35 cellular contexts compared by ENCODE assay signal in genomic region chr5:175082346-175082745, GRCh38.
DNase-seq lines count a peak whose midpoint lies in the region; ATAC-seq, FAIRE-seq and TF ChIP-seq lines count a peak whose summit lies in the region.
"Had no signal": no experiment of that assay in that cellular context is flagged by ENCODE, and none has a peak within 500 bp of the region (broad histone marks: within the 10 kb centered on the region; RNA-seq: fewer than 3 reads in every experiment).

No MANE protein-coding gene starts in this region.

- no peaks in the 10 kb centered on the region for H3K36me3 ChIP-seq in IMR-90 (ENCODE audit: control insufficient read depth, insufficient read depth, low read length)
- H3K36me3 ChIP-seq in SK-N-MC (ENCODE audit: insufficient read depth, low read length) = no peaks in the 10 kb centered on the region
- H3K36me3 ChIP-seq in pancreas = no peaks in the 10 kb centered on the region
- no peaks in the 10 kb centered on the region for H3K36me3 ChIP-seq in testis (ENCODE audit: low read depth, missing control alignments)
- no peaks in the 10 kb centered on the region for H3K36me3 ChIP-seq in sigmoid colon
- H3K36me3 ChIP-seq: BE2C; BLaER1; BLaER1 treated with 17β-estradiol and CSF1 and Interleukin-3, amounts not matched to agents 10 nM and 100 nM had no signal

- no peak overlapping the region for H4K91ac ChIP-seq in IMR-90 (ENCODE audit: insufficient read depth, low read depth, low read length)

- no peak for DNase-seq in IMR-90
- DNase-seq in SK-N-MC (ENCODE audit: low read depth, low spot score) = no peak
- no peak for DNase-seq in left lobe of liver (ENCODE audit: low spot score)
- no peak for DNase-seq in pancreas
- DNase-seq in testis = no peak
- DNase-seq in NCI-H1105 treated with DMSO at 0.1 percent for 48 hours (lab: John Stamatoyannopoulos, UW) = no peak
- DNase-seq in sigmoid colon = no peak
- DNase-seq: 8988T; ACHN; AML-193; BE2C; C1 segment of cervical spinal cord; Caco-2; Calu3; CD4-positive, alpha-beta memory T cell; CD4-positive, alpha-beta T cell; CD4-positive, CD25-positive, alpha-beta regulatory T cell; CD8-positive, alpha-beta memory T cell; CD8-positive, alpha-beta T cell; COR-L47; DMS 273 treated with DMSO at 0.1 percent for 48 hours; DMS153; DMS53; DMS79; DMS79 treated with DMSO at 0.1 percent for 48 hours; DND-41; EL had no signal

- no peak overlapping the region for H2BK120ac ChIP-seq in IMR-90 (ENCODE audit: low read depth, low read length)

- H3K4me3 ChIP-seq in IMR-90 (ENCODE audit: insufficient read depth, low read depth, low read length) (no peak overlapping the region), SK-N-MC (peak overlapping the region; percentile 29; the same call in 1 of the 2 replicates), pancreas (no peak overlapping the region), testis (no peak overlapping the region), sigmoid colon (no peak overlapping the region)
- H3K4me3 ChIP-seq: A549; BLaER1; BLaER1 treated with 17β-estradiol and CSF1 and Interleukin-3, amounts not matched to agents 10 nM and 100 nM had no signal

- H3K4ac ChIP-seq in IMR-90 (ENCODE audit: low read depth, low read length) = no peak overlapping the region

- no peak for TF ChIP-seq RAD21 in IMR-90 (IDR thresholded peaks at IDR 0.05; ENCODE audit: low read length)

- POLR2A ChIA-PET in IMR-90 (lab: Charles Lee; ENCODE audit: unreplicated experiment) = no interaction called here

- intact Hi-C loops in IMR-90 (cut with micrococcal nuclease) (no loop called here), pancreas (cut with DNase I) (no loop called here), testis (cut with DNase I; ENCODE audit: low total_unique reads) (no loop called here), sigmoid colon (cut with DNase I) (no loop called here)

- H3K79me1 ChIP-seq in IMR-90 (ENCODE audit: low read depth in 1 of 2, low read length in 2 of 2) = no peaks in the 10 kb centered on the region

- no peak overlapping the region for H4K8ac ChIP-seq in IMR-90 (ENCODE audit: low read depth in 2 of 2, low read length in 2 of 2)

- H3K56ac ChIP-seq in IMR-90 (ENCODE audit: extremely low read depth, insufficient read depth, low read length) = no peak overlapping the region

- peak overlapping the region; percentile 74; the same call in 1 of the 2 replicates for H3K18ac ChIP-seq in IMR-90 (ENCODE audit: low read depth, low read length)

- no peak overlapping the region for H2AFZ ChIP-seq in IMR-90 (replicated peaks; ENCODE audit: low read length, poor library complexity)

- in situ Hi-C loops in IMR-90 (cut with MboI; ENCODE audit: low sequenced_read_pairs) = no loop called here

- H2AK5ac ChIP-seq in IMR-90 (ENCODE audit: low read depth, low read length) = no peak overlapping the region

- H3K9me3 ChIP-seq in IMR-90 (ENCODE audit: control insufficient read depth, insufficient read depth, low read length) = peaks cover 6% of the 10 kb centered on the region; the same call in 1 of the 2 replicates
- no peaks in the 10 kb centered on the region for H3K9me3 ChIP-seq in SK-N-MC (ENCODE audit: low read depth, low read length)
- no peaks in the 10 kb centered on the region for H3K9me3 ChIP-seq in pancreas
- H3K9me3 ChIP-seq in testis = no peaks in the 10 kb centered on the region
- no peaks in the 10 kb centered on the region for H3K9me3 ChIP-seq in sigmoid colon
- H3K9me3 ChIP-seq: A549; BE2C; BLaER1; BLaER1 treated with 17β-estradiol and CSF1 and Interleukin-3, amounts not matched to agents 10 nM and 100 nM; Caco-2 had no signal

- FAIRE-seq in pancreas (lab: Jason Lieb, UNC) = no peak
- FAIRE-seq: A204.1, D721Med had no signal

- H4K5ac ChIP-seq in IMR-90 (ENCODE audit: low read depth, low read length) = no peak overlapping the region

- no peaks in the 10 kb centered on the region for H3K4me1 ChIP-seq in IMR-90 (ENCODE audit: control insufficient read depth, insufficient read depth, low read length)
- peaks cover 0 to 13% (median 4%) of the 10 kb centered on the region in 3 donors for H3K4me1 ChIP-seq in pancreas
- H3K4me1 ChIP-seq in testis = no peaks in the 10 kb centered on the region
- no peaks in the 10 kb centered on the region for H3K4me1 ChIP-seq in sigmoid colon
- H3K4me1 ChIP-seq: BE2C; BLaER1; BLaER1 treated with 17β-estradiol and CSF1 and Interleukin-3, amounts not matched to agents 10 nM and 100 nM; Caco-2 had no signal

- no peak overlapping the region for H3K14ac ChIP-seq in IMR-90 (replicated peaks; ENCODE audit: low read depth, low read length)

- WGBS in IMR-90 (ENCODE audit: extremely low coverage in 2 of 2, insufficient read length in 1 of 2), 2 experiments = no CpG with 5 or more reads among the region's 1 CpG
- 13 to 28% methylated on average over 1 of the region's 1 CpG for WGBS in pancreas, 2 donors
- WGBS in testis, 2 donors = 76 to 91% methylated on average over 1 of the region's 1 CpG
- 56 to 67% methylated on average over 1 of the region's 1 CpG for WGBS in sigmoid colon, 2 donors

- no peak overlapping the region for H3K4me2 ChIP-seq in IMR-90 (ENCODE audit: low read depth, low read length)
- H3K4me2 ChIP-seq: A549; BLaER1; BLaER1 treated with 17β-estradiol and CSF1 and Interleukin-3, amounts not matched to agents 10 nM and 100 nM had no signal

- H2BK15ac ChIP-seq in IMR-90 (ENCODE audit: low read depth, low read length) = no peak overlapping the region

- dilution Hi-C loops in IMR-90 (cut with HindIII; ENCODE audit: low sequenced_read_pairs, unreplicated experiment) = no loop called here

- TF ChIP-seq EP300 in sigmoid colon (IDR thresholded peaks at IDR 0.05) = no peak

- H2BK5ac ChIP-seq in IMR-90 (ENCODE audit: low read depth, low read length, poor library complexity, severe bottlenecking) = no peak overlapping the region

- CTCF ChIA-PET in IMR-90 (lab: Yijun Ruan, JAX) = interaction anchor here (0.9 kb wide), 1 partner anchor 23 kb away, joined by 3 read pairs; no protein-coding TSS in a partner anchor

- ATAC-seq in IMR-90 (ENCODE audit: low read depth) (no peak), left lobe of liver (peak; percentile 43), pancreas (peak; percentile 38 to 86 (median 58)), GM21528 (IDR thresholded peaks at IDR 0.05; ENCODE audit: low FRiP score, unreplicated experiment) (no peak)
- ATAC-seq: A549; CD8-positive, alpha-beta T cell had no signal

- H3K9me1 ChIP-seq in IMR-90 (ENCODE audit: insufficient read depth, low read length) = no peaks in the 10 kb centered on the region

- H3K23ac ChIP-seq in IMR-90 (ENCODE audit: low read depth, low read length) = no peak overlapping the region

- H3K27me3 ChIP-seq in IMR-90 (ENCODE audit: control insufficient read depth, insufficient read depth, low read length) = no peaks in the 10 kb centered on the region
- H3K27me3 ChIP-seq in pancreas = no peaks in the 10 kb centered on the region
- no peaks in the 10 kb centered on the region for H3K27me3 ChIP-seq in testis
- H3K27me3 ChIP-seq in sigmoid colon = no peaks in the 10 kb centered on the region
- H3K27me3 ChIP-seq: BE2C; BLaER1; BLaER1 treated with 17β-estradiol and CSF1 and Interleukin-3, amounts not matched to agents 10 nM and 100 nM had no signal

- no TSS peak for BruUV-seq in IMR-90 (replicated peaks; lab: Mats Ljungman, UMichigan)

- H3K27ac ChIP-seq in IMR-90 (ENCODE audit: insufficient read depth, low read length) (no peak overlapping the region), SK-N-MC (peak overlapping the region; percentile 81), pancreas (peak overlapping the region in 2 of 4 donors; percentile 6 to 28), testis (no peak overlapping the region), sigmoid colon (no peak overlapping the region)
- H3K27ac ChIP-seq: 22Rv1; A549; BLaER1; BLaER1 treated with 17β-estradiol and CSF1 and Interleukin-3, amounts not matched to agents 10 nM and 100 nM; C4-2B had no signal

- H2BK20ac ChIP-seq in IMR-90 (ENCODE audit: low read depth, low read length) = no peak overlapping the region

- TF ChIP-seq POLR2A in IMR-90 (IDR thresholded peaks at IDR 0.05; ENCODE audit: low read depth, low read length) (no peak), testis (IDR thresholded peaks at IDR 0.05) (no peak), sigmoid colon (IDR thresholded peaks at IDR 0.05) (no peak)

- H4K20me1 ChIP-seq in IMR-90 (ENCODE audit: insufficient read depth, low read length) = no peaks in the 10 kb centered on the region
- H4K20me1 ChIP-seq: BLaER1; BLaER1 treated with 17β-estradiol and CSF1 and Interleukin-3, amounts not matched to agents 10 nM and 100 nM had no signal

- H2AK9ac ChIP-seq in IMR-90 (replicated peaks; ENCODE audit: low read depth, low read length, poor library complexity) = no peak overlapping the region

- no peak overlapping the region for H3K9ac ChIP-seq in IMR-90 (ENCODE audit: low read depth, low read length)
- no peak overlapping the region for H3K9ac ChIP-seq in SK-N-MC (ENCODE audit: insufficient read length)
- H3K9ac ChIP-seq: BLaER1; BLaER1 treated with 17β-estradiol and CSF1 and Interleukin-3, amounts not matched to agents 10 nM and 100 nM had no signal

- TF ChIP-seq CTCF in IMR-90 (conservative IDR thresholded peaks at IDR 0.05; ENCODE audit: low read depth, low read length) = no peak
- no peak for TF ChIP-seq CTCF in pancreas (IDR thresholded peaks at IDR 0.05)
- TF ChIP-seq CTCF in testis (IDR thresholded peaks at IDR 0.05) = no peak
- TF ChIP-seq CTCF in sigmoid colon (IDR thresholded peaks at IDR 0.05) = no peak

TF ChIP-seq in IMR-90, 13 proteins besides CTCF, POLR2A, EP300 and RAD21 (continues in another document):
- no peak for TF ChIP-seq CEBPB (IDR thresholded peaks at IDR 0.05; ENCODE audit: low read depth, low read length)
- TF ChIP-seq SMC3 (IDR thresholded peaks at IDR 0.05; ENCODE audit: low read depth, low read length) = no peak
- TF ChIP-seq MAZ (IDR thresholded peaks at IDR 0.05; ENCODE audit: borderline replicate concordance, low read depth, low read length) = no peak
- no peak for TF ChIP-seq FOS (IDR thresholded peaks at IDR 0.05; ENCODE audit: low read depth, low read length)
- no peak for TF ChIP-seq MXI1 (IDR thresholded peaks at IDR 0.05; ENCODE audit: borderline replicate concordance, low read depth, low read length)
- no peak for TF ChIP-seq BHLHE40 (IDR thresholded peaks at IDR 0.05; ENCODE audit: low read depth, low read length)
- no peak for TF ChIP-seq CHD1 (IDR thresholded peaks at IDR 0.05; ENCODE audit: low read depth, low read length)
- TF ChIP-seq MAFK (IDR thresholded peaks at IDR 0.05; ENCODE audit: low read depth, low read length) = no peak
- TF ChIP-seq USF2 (IDR thresholded peaks at IDR 0.05; ENCODE audit: low read depth, low read length) = no peak
- no peak for TF ChIP-seq RFX5 (IDR thresholded peaks at IDR 0.05; ENCODE audit: low read depth, low read length)
- no peak for TF ChIP-seq NFE2L2 (IDR thresholded peaks at IDR 0.05; ENCODE audit: low read depth, low read length)

Comparison
In these comparisons a context has a peak if more than half of its experiments do, and no peak if none do; other contexts are left out.
1. ATAC-seq: peak in left lobe of liver (single experiment) and pancreas (4 of 4); none in IMR-90 (single experiment) and GM21528 (single experiment).